1 cellular context compared by ENCODE assay signal in the genomic region with DNA sequence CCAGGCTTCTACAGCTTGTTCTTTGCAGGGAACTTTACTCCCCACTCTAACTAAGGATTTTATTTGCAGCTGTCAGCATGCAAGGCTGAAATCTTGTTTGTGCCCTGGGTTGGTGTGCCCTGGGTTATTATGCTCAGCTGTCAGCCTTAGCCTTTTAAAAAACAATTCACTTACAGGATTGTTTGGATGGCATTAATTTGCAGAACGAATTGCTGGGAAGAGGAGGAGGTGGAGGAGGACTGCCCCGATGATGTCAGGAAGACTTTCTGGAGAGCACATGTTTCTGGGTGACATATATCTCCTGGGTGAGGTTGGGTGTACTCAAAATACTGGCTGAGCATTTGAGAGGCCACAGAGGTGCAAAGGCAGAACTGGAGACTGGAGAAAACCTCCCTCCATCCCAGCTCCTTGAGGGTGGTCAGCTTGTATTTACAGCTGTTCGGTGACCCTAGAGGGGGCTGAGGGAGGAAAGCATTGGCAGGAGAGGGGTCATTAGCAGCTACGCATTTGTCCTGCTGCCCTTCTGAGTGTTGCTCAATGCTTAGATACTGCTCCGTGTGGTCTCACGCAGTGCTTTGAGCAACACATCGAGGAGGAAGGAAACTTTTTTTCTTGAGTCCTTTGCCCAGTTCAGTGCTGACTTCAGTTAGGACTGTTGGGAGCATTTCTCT.
TF ChIP-seq lines count a peak whose summit lies in the region.

No MANE protein-coding gene starts in this region.

TF ChIP-seq in GM23338, 12 proteins besides CTCF, POLR2A, EP300 and RAD21 (continued from another document):
- TF ChIP-seq CREB1 (CRISPR knock-in tag; IDR thresholded peaks at IDR 0.05; ENCODE audit: low read depth) (no peak), JUNB (IDR thresholded peaks at IDR 0.05; ENCODE audit: unreplicated experiment) (no peak), NANOG (IDR thresholded peaks at IDR 0.05; ENCODE audit: borderline replicate concordance) (no peak), EZH2 (IDR thresholded peaks at IDR 0.05; ENCODE audit: low read depth, unreplicated experiment) (no peak)
